ENCODE assay signal across 8 cellular contexts in genomic region chr5:61625682-61626620, GRCh38.
DNase-seq lines count a peak whose midpoint lies in the region; ATAC-seq and TF ChIP-seq lines count a peak whose summit lies in the region.

No MANE protein-coding gene starts in this region.

- peak overlapping the region; percentile 77 for H3K27ac Mint-ChIP-seq in dendritic cell treated with granulocyte-macrophage colony-stimulating factor and Interleukin-4, amounts not matched to agents 40 ng/mL and 50 ng/mL, for 4 days
- no peak overlapping the region for H3K27ac Mint-ChIP-seq in Caco-2 (ENCODE audit: unreplicated experiment)

- H3K4me1 ChIP-seq in BLaER1: peaks cover 28% of the 10 kb centered on the region
- peaks cover 0 to 11% (median 5%) of the 10 kb centered on the region in 4 donors for H3K4me1 ChIP-seq in Peyer's patch
- no peaks in the 10 kb centered on the region for H3K4me1 ChIP-seq in Caco-2

- peak overlapping the region; percentile 79 for H3K4me3 Mint-ChIP-seq in dendritic cell treated with granulocyte-macrophage colony-stimulating factor and Interleukin-4, amounts not matched to agents 40 ng/mL and 50 ng/mL, for 4 days
- no peak overlapping the region for H3K4me3 Mint-ChIP-seq in Caco-2 (ENCODE audit: unreplicated experiment)

- peaks cover 7% of the 10 kb centered on the region; the same call in 1 of the 2 replicates for H4K20me1 ChIP-seq in BLaER1

- H3K9ac ChIP-seq in BLaER1: no peak overlapping the region

- TF ChIP-seq POLR2A in Peyer's patch (IDR thresholded peaks at IDR 0.05): no peak

- peaks cover 39% of the 10 kb centered on the region for H3K4me1 Mint-ChIP-seq in dendritic cell treated with granulocyte-macrophage colony-stimulating factor and Interleukin-4, amounts not matched to agents 40 ng/mL and 50 ng/mL, for 4 days (ENCODE audit: low read depth)
- H3K4me1 Mint-ChIP-seq in Caco-2 (ENCODE audit: low read depth, unreplicated experiment): no peaks in the 10 kb centered on the region

- H3K27me3 Mint-ChIP-seq in dendritic cell treated with granulocyte-macrophage colony-stimulating factor and Interleukin-4, amounts not matched to agents 40 ng/mL and 50 ng/mL, for 4 days: peaks cover 15% of the 10 kb centered on the region
- H3K27me3 Mint-ChIP-seq in Caco-2 (ENCODE audit: insufficient read depth, unreplicated experiment): peaks cover 4% of the 10 kb centered on the region

- H3K4me3 ChIP-seq in BLaER1 (peak overlapping the region; percentile 64), Peyer's patch (peak overlapping the region; percentile 45 to 67 (median 52)), Caco-2 (ENCODE audit: low read depth, low read length) (no peak overlapping the region)

- CTCF ChIA-PET in Caco-2 (lab: Charles Lee): no interaction called here

- intact Hi-C loops in dendritic cell treated with granulocyte-macrophage colony-stimulating factor and Interleukin-4, amounts not matched to agents 40 ng/mL and 50 ng/mL, for 4 days (cut with micrococcal nuclease): loop anchor here (10.0 kb wide), 1 partner anchor 931 kb away; no protein-coding TSS in a partner anchor
- intact Hi-C loops in left colon (cut with DNase I, micrococcal nuclease) (no loop called here), Caco-2 (cut with micrococcal nuclease; ENCODE audit: unreplicated experiment) (no loop called here)

- H3K27ac ChIP-seq in BLaER1: no peak overlapping the region
- peak overlapping the region; percentile 44 to 77 (median 62) for H3K27ac ChIP-seq in Peyer's patch

- H3K4me2 ChIP-seq in BLaER1: peak overlapping the region; percentile 97

- POLR2A ChIA-PET in Caco-2 (lab: Charles Lee): no interaction called here

- H3K27me3 ChIP-seq in BLaER1 (peaks cover 26% of the 10 kb centered on the region), Peyer's patch (no peaks in the 10 kb centered on the region), Caco-2 (replicated peaks; ENCODE audit: control insufficient read depth, insufficient read depth, low read length) (no peaks in the 10 kb centered on the region)

- DNase-seq in Peyer's patch: peak; percentile 38 to 81 (median 76)
- DNase-seq in left colon: peak; percentile 84 to 85
- DNase-seq in stimulated activated CD4-positive, alpha-beta T cell treated with anti-CD3 and anti-CD28 coated beads, Interleukin-12 subunit alpha, Interleukin-12 subunit beta, amount 100 ng/mL, for 48 hours (ENCODE audit: low read depth in 2 of 3, low spot score in 1 of 3): peak; percentile 7 to 26 (median 14)
- no peak for DNase-seq in Caco-2

- H3K9me3 ChIP-seq in BLaER1: no peaks in the 10 kb centered on the region
- no peaks in the 10 kb centered on the region for H3K9me3 ChIP-seq in Peyer's patch
- no peaks in the 10 kb centered on the region for H3K9me3 ChIP-seq in Caco-2

- H3K36me3 Mint-ChIP-seq in dendritic cell treated with granulocyte-macrophage colony-stimulating factor and Interleukin-4, amounts not matched to agents 40 ng/mL and 50 ng/mL, for 4 days (ENCODE audit: low read depth): no peaks in the 10 kb centered on the region
- no peaks in the 10 kb centered on the region for H3K36me3 Mint-ChIP-seq in Caco-2 (ENCODE audit: insufficient read depth, unreplicated experiment)

- ATAC-seq in GM21619 (IDR thresholded peaks at IDR 0.05; ENCODE audit: unreplicated experiment): peak; percentile 71
- ATAC-seq in left colon: peak; percentile 98
- ATAC-seq in GM18873 (IDR thresholded peaks at IDR 0.05; ENCODE audit: low FRiP score, unreplicated experiment): no peak

- no peaks in the 10 kb centered on the region for H3K36me3 ChIP-seq in BLaER1
- H3K36me3 ChIP-seq in Peyer's patch: no peaks in the 10 kb centered on the region
- no peaks in the 10 kb centered on the region for H3K36me3 ChIP-seq in Caco-2 (ENCODE audit: control insufficient read depth, insufficient read depth, low read length)

- BruUV-seq in Caco-2 (replicated peaks; lab: Mats Ljungman, UMichigan): no TSS peak

- H3K9me3 Mint-ChIP-seq in dendritic cell treated with granulocyte-macrophage colony-stimulating factor and Interleukin-4, amounts not matched to agents 40 ng/mL and 50 ng/mL, for 4 days: no peaks in the 10 kb centered on the region
- H3K9me3 Mint-ChIP-seq in Caco-2 (ENCODE audit: unreplicated experiment): no peaks in the 10 kb centered on the region

- no peak for TF ChIP-seq CTCF in Peyer's patch (IDR thresholded peaks at IDR 0.05)
- no peak for TF ChIP-seq CTCF in Caco-2 (IDR thresholded peaks at IDR 0.05; ENCODE audit: insufficient read depth in 1 of 2, low read depth in 1 of 2, low read length in 1 of 2, severe bottlenecking in 1 of 2, unreplicated experiment in 1 of 2)

Comparison
In these comparisons a context has a peak if more than half of its experiments do, and no peak if none do; other contexts are left out.
1. DNase-seq: peak in Peyer's patch (3 of 3), left colon (2 of 2) and stimulated activated CD4-positive, alpha-beta T cell treated with anti-CD3 and anti-CD28 coated beads, Interleukin-12 subunit alpha, Interleukin-12 subunit beta, amount 100 ng/mL, for 48 hours (3 of 3); none in Caco-2 (0 of 2).